In the genomic region with DNA sequence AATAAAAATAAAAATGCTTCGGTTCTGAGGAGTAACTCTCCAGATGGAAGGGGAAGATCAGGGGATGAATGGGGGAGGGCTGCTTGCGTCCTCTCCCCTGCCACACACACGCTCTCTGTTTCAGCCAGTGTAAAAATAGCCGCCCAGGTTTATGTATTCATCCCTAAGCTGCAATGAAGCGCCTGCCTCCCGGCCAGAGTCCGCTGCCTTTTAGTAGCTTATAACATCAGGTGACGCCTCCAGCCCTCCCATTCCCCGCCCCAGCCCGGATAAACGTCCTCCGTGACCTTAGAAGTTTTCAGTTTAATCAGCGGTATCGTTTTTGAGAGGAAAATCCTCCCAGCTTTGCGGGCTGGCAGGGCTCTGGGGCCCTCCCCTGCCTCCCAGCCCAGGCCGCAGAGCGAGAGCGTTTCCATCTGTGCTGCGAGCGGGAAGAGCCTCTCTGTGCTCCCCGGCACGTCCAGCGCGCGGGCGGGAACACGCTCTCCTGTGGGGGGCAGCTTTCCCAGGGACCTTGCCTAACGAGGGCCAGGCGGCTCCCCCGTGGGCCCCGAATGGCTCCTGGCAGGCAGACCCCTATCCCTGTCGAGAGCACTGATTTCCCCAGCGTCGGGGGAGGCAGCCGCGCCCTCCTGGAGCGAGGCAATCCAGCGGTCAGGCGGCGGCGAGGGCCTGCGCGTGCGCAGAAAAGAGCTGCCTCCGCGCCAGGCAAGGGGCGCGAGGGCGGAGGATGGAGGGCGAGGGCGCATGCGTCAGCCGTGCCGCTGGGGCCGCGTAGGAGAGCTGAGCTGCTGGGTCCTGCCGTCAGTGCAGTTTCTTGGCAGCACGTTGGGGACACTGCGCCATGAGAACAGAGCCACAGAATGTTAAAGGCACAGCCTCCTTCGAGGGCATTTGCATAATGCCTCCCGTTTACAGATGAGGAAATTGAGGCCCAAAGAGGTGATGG, we compare ENCODE assay signal across 8 cellular contexts.
DNase-seq lines count a peak whose midpoint lies in the region; ATAC-seq, FAIRE-seq and TF ChIP-seq lines count a peak whose summit lies in the region.

No MANE protein-coding gene starts in this region.

- H3K4me3 Mint-ChIP-seq in glutamatergic neuron (ENCODE audit: unreplicated experiment) = peak overlapping the region; percentile 83

- no peak for TF ChIP-seq POLR2A in NB4 (IDR thresholded peaks at IDR 0.05; ENCODE audit: extremely low read depth, insufficient read length)

- peak; percentile 95 for ATAC-seq in upper lobe of right lung

- H3K27me3 Mint-ChIP-seq in glutamatergic neuron (ENCODE audit: unreplicated experiment) = no peaks in the 10 kb centered on the region

- TF ChIP-seq CTCF in NB4 (IDR thresholded peaks at IDR 0.05; ENCODE audit: low read depth, low read length) = no peak
- no peak for TF ChIP-seq CTCF in glutamatergic neuron (IDR thresholded peaks at IDR 0.05; ENCODE audit: partially characterized antibody, unreplicated experiment)
- TF ChIP-seq CTCF in upper lobe of right lung (IDR thresholded peaks at IDR 0.05) = no peak

- H3K4me1 ChIP-seq in HAP-1 (peaks cover 14% of the 10 kb centered on the region), upper lobe of right lung (peaks cover 32% of the 10 kb centered on the region)

- H3K4me1 Mint-ChIP-seq in glutamatergic neuron (ENCODE audit: low read depth, unreplicated experiment) = peaks cover 25% of the 10 kb centered on the region

- H3K27ac ChIP-seq in upper lobe of right lung = peak overlapping the region; percentile 97

- no peaks in the 10 kb centered on the region for H3K36me3 Mint-ChIP-seq in glutamatergic neuron (ENCODE audit: unreplicated experiment)

- H3K27me3 ChIP-seq in HAP-1 (ENCODE audit: low read depth) = no peaks in the 10 kb centered on the region
- H3K27me3 ChIP-seq in upper lobe of right lung = no peaks in the 10 kb centered on the region

- H3K36me3 ChIP-seq in HAP-1 (replicated peaks) = no peaks in the 10 kb centered on the region
- no peaks in the 10 kb centered on the region for H3K36me3 ChIP-seq in upper lobe of right lung

- H3K9me3 ChIP-seq in HAP-1 (no peaks in the 10 kb centered on the region), upper lobe of right lung (no peaks in the 10 kb centered on the region)

- peak; percentile 93 to 94 for DNase-seq in HAP-1 (ENCODE audit: low spot score in 2 of 2)
- DNase-seq in NB4 (ENCODE audit: low read depth) = peak; percentile 93
- peak; percentile 89 for DNase-seq in activated gamma-delta T cell treated with anti-CD3 and anti-CD28 coated beads, Interleukin-2, amount 50 U/mL, for 16 hours (ENCODE audit: low read depth)
- peak; percentile 98 for DNase-seq in glutamatergic neuron
- peak; percentile 94 for DNase-seq in pons (ENCODE audit: low spot score)
- DNase-seq in upper lobe of right lung = peak; percentile 98
- DNase-seq in NCI-H1092 treated with DMSO at 0.1 percent for 48 hours (lab: John Stamatoyannopoulos, UW) = no peak

- intact Hi-C loops in upper lobe of right lung (cut with DNase I) = loop anchor here (10.0 kb wide), 3 partner anchors 46 to 534 kb away; partner anchors contain the start of genes SSR3 and TIPARP

- in situ Hi-C loops in HAP-1 (cut with MboI; ENCODE audit: low sequenced_read_pairs) = loop anchor here (25.0 kb wide), 1 partner anchor 551 kb away; no protein-coding TSS in a partner anchor

- peak overlapping the region; percentile 40 for H3K4me3 ChIP-seq in HAP-1
- peak overlapping the region; percentile 54 for H3K4me3 ChIP-seq in NB4 (ENCODE audit: low read depth, low read length)
- H3K4me3 ChIP-seq in upper lobe of right lung = peak overlapping the region; percentile 70

- FAIRE-seq in G401.6 (lab: Jason Lieb, UNC) = peak; percentile 41

- H3K9me3 Mint-ChIP-seq in glutamatergic neuron (ENCODE audit: unreplicated experiment) = peaks cover 4% of the 10 kb centered on the region

- peak overlapping the region; percentile 98 for H3K27ac Mint-ChIP-seq in glutamatergic neuron (ENCODE audit: unreplicated experiment)
